ENCODE assay signal across 8 cellular contexts in the genomic region with DNA sequence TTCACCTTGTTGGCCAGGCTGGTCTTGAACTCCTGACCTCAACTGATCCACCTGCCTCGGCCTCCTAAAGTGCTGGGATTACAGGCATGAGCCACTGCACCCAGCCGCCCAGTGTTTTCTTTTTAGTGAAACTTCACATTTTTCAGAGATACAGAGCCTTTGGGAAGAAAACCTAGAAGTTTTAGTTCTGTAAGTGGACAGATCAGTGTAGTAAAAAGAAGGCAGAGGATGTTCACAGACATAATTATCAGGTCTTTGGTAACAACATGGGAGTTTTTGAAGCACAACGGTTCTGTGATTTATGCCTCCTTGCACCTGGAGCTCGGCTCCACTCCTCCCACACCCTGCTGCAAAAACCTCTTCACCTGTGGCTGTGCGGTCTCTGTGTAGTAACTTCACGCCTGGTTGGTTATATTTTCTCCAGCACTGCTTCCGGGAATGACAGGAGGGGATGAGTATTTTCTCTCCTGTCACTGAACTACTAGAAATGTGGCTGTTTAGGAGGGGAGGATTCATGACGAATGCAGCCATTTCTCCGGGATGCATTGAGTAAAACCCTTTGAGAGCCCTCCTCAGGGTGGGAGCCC.
DNase-seq lines count a peak whose midpoint lies in the region; ATAC-seq, FAIRE-seq and TF ChIP-seq lines count a peak whose summit lies in the region.

No MANE protein-coding gene starts in this region.

- H3K4me3 Mint-ChIP-seq in CD4-positive, alpha-beta T cell: peak overlapping the region; percentile 0

- no peaks in the 10 kb centered on the region for H3K27me3 Mint-ChIP-seq in CD4-positive, alpha-beta T cell

- H3K27me3 ChIP-seq in CD4-positive, alpha-beta T cell (ENCODE audit: control insufficient read depth, insufficient read depth, low read length): no peaks in the 10 kb centered on the region

- TF ChIP-seq CTCF in CD4-positive, alpha-beta T cell (IDR thresholded peaks at IDR 0.05): no peak

- peak; percentile 98 for FAIRE-seq in GM19239 (lab: Jason Lieb, UNC)

- ATAC-seq in CD4-positive, alpha-beta T cell (ENCODE audit: poor library complexity): peak; percentile 83
- peak; percentile 36 for ATAC-seq in HG03469 (IDR thresholded peaks at IDR 0.05; ENCODE audit: unreplicated experiment)
- no peak for ATAC-seq in left lobe of liver

- peak in 2 of 10 experiments; percentile 17 to 24 for DNase-seq in CD4-positive, alpha-beta T cell
- DNase-seq in GM19239 (ENCODE audit: insufficient read length, low spot score) (no peak), SW480 (ENCODE audit: low spot score) (peak; percentile 91), HPDE6-E6E7 (ENCODE audit: extremely low spot score) (no peak), left lobe of liver (ENCODE audit: low spot score) (no peak), dermis blood vessel endothelial cell (no peak)
- peak; percentile 23 for DNase-seq in stimulated activated CD8-positive, alpha-beta memory T cell treated with anti-CD3 and anti-CD28 coated beads, Interleukin-4, amount 100 ng/mL, for 48 hours

- no peaks in the 10 kb centered on the region for H3K36me3 Mint-ChIP-seq in CD4-positive, alpha-beta T cell (ENCODE audit: low read depth)

- CTCF ChIA-PET in CD4-positive, alpha-beta T cell (lab: Charles Lee): no interaction called here

- intact Hi-C loops in CD4-positive, alpha-beta T cell (cut with DNase I, micrococcal nuclease): no loop called here

- H3K9me3 ChIP-seq in CD4-positive, alpha-beta T cell (ENCODE audit: control insufficient read depth, low read length): no peaks in the 10 kb centered on the region

- peak overlapping the region; percentile 66 for H3K27ac Mint-ChIP-seq in CD4-positive, alpha-beta T cell

- POLR2A ChIA-PET in CD4-positive, alpha-beta T cell (lab: Charles Lee): interaction anchor here (1.0 to 2.0 kb wide), 3 partner anchors 12 to 97 kb away, joined by 3 to 7 read pairs (median 4); no protein-coding TSS in a partner anchor

- no peaks in the 10 kb centered on the region for H3K9me3 Mint-ChIP-seq in CD4-positive, alpha-beta T cell

- H3K4me1 Mint-ChIP-seq in CD4-positive, alpha-beta T cell (ENCODE audit: low read depth): peaks cover 22% of the 10 kb centered on the region

- no peak overlapping the region for H3K27ac ChIP-seq in CD4-positive, alpha-beta T cell (ENCODE audit: low read depth, low read length)

Comparison
In these comparisons a context has a peak if more than half of its experiments do, and no peak if none do; other contexts are left out.
1. DNase-seq: peak in SW480 (single experiment) and stimulated activated CD8-positive, alpha-beta memory T cell treated with anti-CD3 and anti-CD28 coated beads, Interleukin-4, amount 100 ng/mL, for 48 hours (single experiment); none in GM19239 (single experiment), HPDE6-E6E7 (single experiment), left lobe of liver (single experiment) and dermis blood vessel endothelial cell (single experiment).